ENCODE assay signal across 8 cellular contexts in the genomic region with DNA sequence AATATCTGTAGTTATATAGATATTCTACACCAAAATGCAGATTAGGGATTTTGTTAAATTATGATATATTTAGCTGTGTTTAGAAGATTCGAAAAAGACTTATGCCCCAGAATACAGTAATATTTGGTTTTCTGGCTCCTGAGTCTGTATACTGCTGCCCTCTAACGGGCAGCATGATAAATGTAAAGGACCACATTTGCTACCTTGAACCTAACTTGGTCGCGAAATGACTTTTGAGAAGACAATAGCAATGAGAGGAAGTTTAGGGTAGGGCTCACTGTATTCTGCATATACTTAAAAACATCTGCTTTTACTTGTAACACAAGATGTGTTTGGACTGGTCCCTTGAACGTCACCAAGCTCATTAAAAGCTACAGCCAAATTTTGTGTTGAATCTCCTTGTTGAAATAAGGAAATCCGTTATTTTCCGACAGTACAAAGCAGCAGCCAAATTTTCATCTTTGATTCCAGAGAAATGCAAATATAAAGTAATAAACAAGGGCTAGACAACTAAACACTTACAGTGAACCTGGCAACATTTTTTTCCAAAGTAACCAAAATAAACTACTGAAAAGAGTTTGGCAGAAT.
DNase-seq lines count a peak whose midpoint lies in the region; ATAC-seq, FAIRE-seq and TF ChIP-seq lines count a peak whose summit lies in the region.

No MANE protein-coding gene starts in this region.

- no TSS peak for BruUV-seq in PC-3 (replicated peaks; lab: Mats Ljungman, UMichigan)

- peak; percentile 89 for TF ChIP-seq CTCF in PC-3 (conservative IDR thresholded peaks at IDR 0.05; ENCODE audit: low read depth, low read length)
- peak; percentile 94 for TF ChIP-seq CTCF in chondrocyte (IDR thresholded peaks at IDR 0.05)
- peak; percentile 66 to 73 (median 70) for TF ChIP-seq CTCF in right lobe of liver (IDR thresholded peaks at IDR 0.05)

- H2AFZ ChIP-seq in PC-3 (ENCODE audit: low read length), result no peak overlapping the region

- no peak for DNase-seq in activated CD4-positive, CD25-positive, alpha-beta regulatory T cell treated with anti-CD3 and anti-CD28 coated beads, Interleukin-2, amount 50 U/mL, for 72 hours
- DNase-seq in PC-3, result peak; percentile 72
- no peak for DNase-seq in chondrocyte (ENCODE audit: low spot score)
- DNase-seq in right lobe of liver, result no peak
- DNase-seq in urothelium cell line (ENCODE audit: low spot score), result peak; percentile 36

- H3K4me2 ChIP-seq in PC-3 (ENCODE audit: low read length), result no peak overlapping the region

- no peaks in the 10 kb centered on the region for H4K20me1 ChIP-seq in PC-3 (ENCODE audit: low read length)

- no peak overlapping the region for H3K4me3 Mint-ChIP-seq in chondrocyte (ENCODE audit: unreplicated experiment)

- H3K4me3 ChIP-seq in PC-3 (ENCODE audit: low read length) (no peak overlapping the region), right lobe of liver (no peak overlapping the region)

- no peaks in the 10 kb centered on the region for H3K36me3 ChIP-seq in PC-3 (ENCODE audit: low read depth, low read length)
- H3K36me3 ChIP-seq in right lobe of liver, result no peaks in the 10 kb centered on the region

- peaks cover 29% of the 10 kb centered on the region for H3K4me1 Mint-ChIP-seq in chondrocyte (ENCODE audit: low read depth)

- CTCF ChIA-PET in PC-3 (lab: Charles Lee), result interaction anchor here (0.6 to 1.6 kb wide), 5 partner anchors 89 to 342 kb away, joined by 3 to 8 read pairs (median 3); no protein-coding TSS in a partner anchor

- intact Hi-C loops in PC-3 (cut with micrococcal nuclease) (loop anchor here (1.0 kb wide), 2 partner anchors 111 to 214 kb away; no protein-coding TSS in a partner anchor), right lobe of liver (cut with DNase I) (loop anchor here in 1 of 2 donors (10.0 kb wide), 1 partner anchor 218 kb away; no protein-coding TSS in a partner anchor)

- no peaks in the 10 kb centered on the region for H3K9me3 Mint-ChIP-seq in chondrocyte (ENCODE audit: low read depth)

- H3K9ac ChIP-seq in PC-3 (ENCODE audit: low read length), result no peak overlapping the region

- no peaks in the 10 kb centered on the region for H3K9me2 ChIP-seq in PC-3 (replicated peaks; ENCODE audit: low read length)

- H3K9me3 ChIP-seq in PC-3 (ENCODE audit: low read length) (no peaks in the 10 kb centered on the region), right lobe of liver (no peaks in the 10 kb centered on the region)

- TF ChIP-seq POLR2A in right lobe of liver (IDR thresholded peaks at IDR 0.05), result no peak

- H3K36me3 Mint-ChIP-seq in chondrocyte (ENCODE audit: low read depth), result peaks cover 4% of the 10 kb centered on the region

- H3F3A ChIP-seq in PC-3 (ENCODE audit: low read length, unreplicated experiment), result no peaks in the 10 kb centered on the region

- peak overlapping the region; percentile 5 for H3K27ac Mint-ChIP-seq in chondrocyte (ENCODE audit: unreplicated experiment)

- ATAC-seq in activated CD4-positive, CD25-positive, alpha-beta regulatory T cell treated with anti-CD3 and anti-CD28 coated beads, Interleukin-2, amount 50 U/mL, for 24 hours, result peak; percentile 48 to 58
- ATAC-seq in HG03159 (IDR thresholded peaks at IDR 0.05; ENCODE audit: unreplicated experiment) (peak; percentile 61), PC-3 (peak; percentile 58), right lobe of liver (peak; percentile 78 to 94 (median 82)), GM21360 (IDR thresholded peaks at IDR 0.05; ENCODE audit: unreplicated experiment) (no peak)

- H3K27me3 Mint-ChIP-seq in chondrocyte (ENCODE audit: low read depth), result no peaks in the 10 kb centered on the region

- H3K27me3 ChIP-seq in PC-3 (ENCODE audit: low read length), result no peaks in the 10 kb centered on the region
- H3K27me3 ChIP-seq in right lobe of liver, result no peaks in the 10 kb centered on the region

- WGBS in right lobe of liver (ENCODE audit: insufficient coverage, low coverage, low lambda C conversion rate, missing lambda C conversion rate), result 24% methylated on average over 7 of the region's 7 CpGs

- H3K27ac ChIP-seq in PC-3 (ENCODE audit: low read length) (no peak overlapping the region), right lobe of liver (no peak overlapping the region)

- POLR2A ChIA-PET in PC-3 (lab: Charles Lee; ENCODE audit: unreplicated experiment), result no interaction called here

- H3K79me2 ChIP-seq in PC-3 (ENCODE audit: low read length), result no peaks in the 10 kb centered on the region

- H3K4me1 ChIP-seq in PC-3 (ENCODE audit: insufficient read depth, low read length) (peaks cover 17% of the 10 kb centered on the region), right lobe of liver (no peaks in the 10 kb centered on the region)

- FAIRE-seq in urothelium cell line (lab: Jason Lieb, UNC), result no peak

Comparison
In these comparisons a context has a peak if more than half of its experiments do, and no peak if none do; other contexts are left out.
1. DNase-seq: peak in PC-3 (single experiment) and urothelium cell line (single experiment); none in activated CD4-positive, CD25-positive, alpha-beta regulatory T cell treated with anti-CD3 and anti-CD28 coated beads, Interleukin-2, amount 50 U/mL, for 72 hours (single experiment), chondrocyte (single experiment) and right lobe of liver (0 of 3).
2. Peak in every context shown above with its lines, with median percentiles within 50 percentile points of each other: CTCF ChIP-seq.